In genomic region chr17:2040942-2041560, GRCh38 we compare ENCODE assay signal across 8 cellular contexts. TPM values are rescaled to one million over a fixed set of nuclear protein-coding genes. Genes with fewer than 3 reads are reported as not detected.
DNase-seq lines count a peak whose midpoint lies in the region; ATAC-seq, FAIRE-seq and TF ChIP-seq lines count a peak whose summit lies in the region.

No MANE protein-coding gene starts in this region.

- no peak for ATAC-seq in HG03354 (IDR thresholded peaks at IDR 0.05; ENCODE audit: poor library complexity, severe bottlenecking, unreplicated experiment)

- TF ChIP-seq CTCF in Loucy (conservative IDR thresholded peaks at IDR 0.05; ENCODE audit: low read length) (no peak), coronary artery (IDR thresholded peaks at IDR 0.05) (no peak), neural cell (IDR thresholded peaks at IDR 0.05; ENCODE audit: poor library complexity, severe bottlenecking) (no peak), D721Med (IDR thresholded peaks at IDR 0.05; ENCODE audit: insufficient read depth, missing control alignments) (no peak)

- H3K9ac ChIP-seq in BLaER1: peak overlapping the region; percentile 93
- peak overlapping the region; percentile 84 for H3K9ac ChIP-seq in Loucy (ENCODE audit: low read depth, low read length, poor library complexity, severe bottlenecking)
- peak overlapping the region; percentile 79 for H3K9ac ChIP-seq in neural cell (ENCODE audit: low read length)

- peak overlapping the region; percentile 93 for H3K4me2 ChIP-seq in BLaER1
- peak overlapping the region; percentile 89 for H3K4me2 ChIP-seq in Loucy (ENCODE audit: low read depth, low read length, poor library complexity, severe bottlenecking)
- H3K4me2 ChIP-seq in neural cell (ENCODE audit: low read length): peak overlapping the region; percentile 46

- H3K27ac ChIP-seq in BLaER1 (no peak overlapping the region), coronary artery (peak overlapping the region; percentile 83 to 97), neural cell (ENCODE audit: low read length) (peak overlapping the region; percentile 84)

- H4K20me1 ChIP-seq in BLaER1 (peaks cover 15% of the 10 kb centered on the region; the same call in 1 of the 2 replicates), Loucy (ENCODE audit: insufficient read depth, low read length, poor library complexity, severe bottlenecking) (no peaks in the 10 kb centered on the region), neural cell (ENCODE audit: insufficient read depth) (no peaks in the 10 kb centered on the region)

- H3K9me2 ChIP-seq in Loucy (replicated peaks; ENCODE audit: low read depth, low read length) (no peaks in the 10 kb centered on the region), neural cell (ENCODE audit: insufficient read depth, low read length) (no peaks in the 10 kb centered on the region)

- no peak for DNase-seq in coronary artery (ENCODE audit: low spot score)
- DNase-seq in hepatic stellate cell (ENCODE audit: low spot score): no peak
- DNase-seq in SIG-M5 (lab: John Stamatoyannopoulos, UW): no peak
- no peak for DNase-seq in D721Med (ENCODE audit: insufficient read length, low spot score)

- no peak for TF ChIP-seq RAD21 in neural cell (conservative IDR thresholded peaks at IDR 0.05)

- H3K9me3 ChIP-seq in BLaER1: no peaks in the 10 kb centered on the region
- no peaks in the 10 kb centered on the region for H3K9me3 ChIP-seq in Loucy (ENCODE audit: insufficient read depth, low read depth, low read length)
- no peaks in the 10 kb centered on the region for H3K9me3 ChIP-seq in neural cell (ENCODE audit: low read length)

- FAIRE-seq in D721Med (lab: Jason Lieb, UNC): no peak

- H3K79me2 ChIP-seq in Loucy (ENCODE audit: insufficient read depth, low read length) (peaks cover 18% of the 10 kb centered on the region), neural cell (replicated peaks; ENCODE audit: insufficient read depth, low read length) (no peaks in the 10 kb centered on the region)

- TF ChIP-seq EP300 in neural cell (conservative IDR thresholded peaks at IDR 0.05; ENCODE audit: poor library complexity, severe bottlenecking): no peak

- no peaks in the 10 kb centered on the region for H3F3A ChIP-seq in Loucy (ENCODE audit: low read depth)
- H3F3A ChIP-seq in neural cell (ENCODE audit: insufficient read depth, low read length, poor library complexity, severe bottlenecking): peaks cover 6% of the 10 kb centered on the region

- H2AFZ ChIP-seq in Loucy (ENCODE audit: low read length) (peak overlapping the region; percentile 70), neural cell (ENCODE audit: low read depth, low read length) (peak overlapping the region; percentile 73)

- H3K4me1 ChIP-seq in BLaER1 (peaks cover 32% of the 10 kb centered on the region), Loucy (ENCODE audit: insufficient read depth, low read length, poor library complexity, severe bottlenecking) (peaks cover 14% of the 10 kb centered on the region)

- peak overlapping the region; percentile 85 for H3K4me3 ChIP-seq in BLaER1
- peak overlapping the region; percentile 82 for H3K4me3 ChIP-seq in Loucy (ENCODE audit: low read length, poor library complexity, severe bottlenecking)
- H3K4me3 ChIP-seq in coronary artery: peak overlapping the region; percentile 87
- H3K4me3 ChIP-seq in neural cell (ENCODE audit: low read length): peak overlapping the region; percentile 84

- H3K36me3 ChIP-seq in BLaER1 (peaks cover 62% of the 10 kb centered on the region), Loucy (ENCODE audit: insufficient read depth, low read length) (no peaks in the 10 kb centered on the region; the same call in 1 of the 2 replicates), neural cell (ENCODE audit: insufficient read depth, low read length) (no peaks in the 10 kb centered on the region)

- H3K27me3 ChIP-seq in BLaER1: no peaks in the 10 kb centered on the region
- no peaks in the 10 kb centered on the region for H3K27me3 ChIP-seq in Loucy (ENCODE audit: insufficient read depth, low read length, poor library complexity, severe bottlenecking)
- no peaks in the 10 kb centered on the region for H3K27me3 ChIP-seq in neural cell (ENCODE audit: insufficient read depth, low read depth, low read length)

TF ChIP-seq in neural cell, 6 proteins besides CTCF, POLR2A, EP300 and RAD21:
- TF ChIP-seq MXI1 (conservative IDR thresholded peaks at IDR 0.05; ENCODE audit: poor library complexity, severe bottlenecking) (no peak), REST (IDR thresholded peaks at IDR 0.05; ENCODE audit: borderline replicate concordance) (no peak), TAF1 (IDR thresholded peaks at IDR 0.05; ENCODE audit: low read depth) (no peak)

RNA-seq across cellular contexts. Expression of gene OVCA2, which starts 0.8 kb away (rescaled TPM):
- 48.6 and 54.4 TPM in 2 replicates for polyA plus RNA-seq in neural cell
- polyA minus RNA-seq in neural cell: 28.4 and 31.9 TPM in 2 replicates

RNA-seq across cellular contexts. Expression of gene DPH1, which starts 11.1 kb away (rescaled TPM):
- polyA plus RNA-seq in neural cell: 42.1 and 44.8 TPM in 2 replicates
- polyA minus RNA-seq in neural cell: 22.6 and 28.5 TPM in 2 replicates

RNA-seq across cellular contexts. Expression of gene HIC1, which starts 13.9 kb away (rescaled TPM):
- 1.7 and 2.8 TPM in 2 replicates for polyA plus RNA-seq in neural cell
- polyA minus RNA-seq in neural cell: 3.8 and 6.1 TPM in 2 replicates

RNA-seq across cellular contexts. Expression of gene RTN4RL1, which starts 15.9 kb away (rescaled TPM):
- polyA plus RNA-seq in neural cell: 6.6 and 8.1 TPM in 2 replicates
- polyA minus RNA-seq in neural cell: 11.9 TPM in 2 replicates
